Comparison of ENCODE assay signal across 8 cellular contexts in genomic region chr3:52455283-52456168, GRCh38. TPM values are rescaled to one million over a fixed set of nuclear protein-coding genes. Genes with fewer than 3 reads are reported as not detected.
DNase-seq lines count a peak whose midpoint lies in the region; ATAC-seq and TF ChIP-seq lines count a peak whose summit lies in the region.

Gene NISCH, plus strand, starts transcription at chr3:52455604. Its CDS starts 38 bp downstream, at chr3:52455642.

- H3K27me3 Mint-ChIP-seq in activated CD8-positive, alpha-beta T cell treated with anti-CD3 and anti-CD28 coated beads, Interleukin-2, amount 10 ng/mL, durations not matched to agents 7 days and 5 days (ENCODE audit: low read depth) = no peaks in the 10 kb centered on the region

- H3K4me1 Mint-ChIP-seq in activated CD8-positive, alpha-beta T cell treated with anti-CD3 and anti-CD28 coated beads, Interleukin-2, amount 10 ng/mL, durations not matched to agents 7 days and 5 days (ENCODE audit: low read depth) = peaks cover 44% of the 10 kb centered on the region

- peaks cover 26% of the 10 kb centered on the region for H3K36me3 Mint-ChIP-seq in activated CD8-positive, alpha-beta T cell treated with anti-CD3 and anti-CD28 coated beads, Interleukin-2, amount 10 ng/mL, durations not matched to agents 7 days and 5 days (ENCODE audit: low read depth)

- peak within 1 kb of the TSS; percentile 95 for H3K27ac Mint-ChIP-seq in activated CD8-positive, alpha-beta T cell treated with anti-CD3 and anti-CD28 coated beads, Interleukin-2, amount 10 ng/mL, durations not matched to agents 7 days and 5 days

- in situ Hi-C loops in GM18951 (cut with MboI; ENCODE audit: low sequenced_read_pairs, unreplicated experiment) = no loop called here

- peak; percentile 78 for ATAC-seq in HG03175 (IDR thresholded peaks at IDR 0.05; ENCODE audit: unreplicated experiment)
- ATAC-seq in activated CD8-positive, alpha-beta T cell treated with anti-CD3 and anti-CD28 coated beads, Interleukin-2, amount 10 ng/mL, durations not matched to agents 7 days and 5 days = peak; percentile 93

- peak; percentile 84 to 89 for DNase-seq in AML-193 (lab: John Stamatoyannopoulos, UW)
- peak; percentile 39 for DNase-seq in NCI-H82 treated with DMSO at 0.1 percent for 48 hours (lab: John Stamatoyannopoulos, UW; ENCODE audit: unreplicated experiment)
- peak; percentile 95 for DNase-seq in activated CD8-positive, alpha-beta T cell treated with anti-CD3 and anti-CD28 coated beads, Interleukin-2, amount 10 ng/mL, durations not matched to agents 7 days and 5 days
- peak; percentile 95 for DNase-seq in effector CD4-positive, alpha-beta T cell
- DNase-seq in medulla oblongata (ENCODE audit: extremely low spot score) = peak; percentile 84
- DNase-seq in stimulated activated CD8-positive, alpha-beta memory T cell treated with anti-CD3 and anti-CD28 coated beads, Interleukin-12 subunit alpha, Interleukin-12 subunit beta, amount 100 ng/mL, for 1 hour (ENCODE audit: low read depth) = peak; percentile 92

- H3K4me3 Mint-ChIP-seq in activated CD8-positive, alpha-beta T cell treated with anti-CD3 and anti-CD28 coated beads, Interleukin-2, amount 10 ng/mL, durations not matched to agents 7 days and 5 days = peak within 1 kb of the TSS; percentile 91

- CTCF ChIA-PET in activated CD8-positive, alpha-beta T cell treated with anti-CD3 and anti-CD28 coated beads, Interleukin-2, amount 10 ng/mL, durations not matched to agents 7 days and 5 days (lab: Charles Lee) = interaction anchor here (1.4 to 2.7 kb wide), 2 partner anchors 9 to 116 kb away, joined by 3 to 14 read pairs; partner anchors contain the start of gene SEMA3G

- H3K9me3 Mint-ChIP-seq in activated CD8-positive, alpha-beta T cell treated with anti-CD3 and anti-CD28 coated beads, Interleukin-2, amount 10 ng/mL, durations not matched to agents 7 days and 5 days (ENCODE audit: insufficient read depth) = no peaks in the 10 kb centered on the region

- POLR2A ChIA-PET in activated CD8-positive, alpha-beta T cell treated with anti-CD3 and anti-CD28 coated beads, Interleukin-2, amount 10 ng/mL, durations not matched to agents 7 days and 5 days (lab: Charles Lee) = interaction anchor here (0.6 kb wide), 1 partner anchor 9 kb away, joined by 3 read pairs; no protein-coding TSS in a partner anchor

- TF ChIP-seq POLR2A in GM18951 (IDR thresholded peaks at IDR 0.05; ENCODE audit: extremely low read depth, insufficient read depth, insufficient read length) = peak; percentile 91

RNA-seq across cellular contexts. Expression of gene NISCH, which starts in this region (rescaled TPM):
- 10 to 100 TPM; 77.2 to 82.6 TPM for total RNA-seq in activated CD8-positive, alpha-beta T cell treated with anti-CD3 and anti-CD28 coated beads, Interleukin-2, amount 10 ng/mL, durations not matched to agents 7 days and 5 days

Comparison
In these comparisons a context has a peak if more than half of its experiments do, and no peak if none do; other contexts are left out.
1. Peak in every context shown above with its lines: DNase-seq and ATAC-seq.
2. DNase-seq: peak in every context shown above with its lines; median percentile 95 in activated CD8-positive, alpha-beta T cell treated with anti-CD3 and anti-CD28 coated beads, Interleukin-2, amount 10 ng/mL, durations not matched to agents 7 days and 5 days; 95 in effector CD4-positive, alpha-beta T cell; 92 in stimulated activated CD8-positive, alpha-beta memory T cell treated with anti-CD3 and anti-CD28 coated beads, Interleukin-12 subunit alpha, Interleukin-12 subunit beta, amount 100 ng/mL, for 1 hour; 86 in AML-193; 84 in medulla oblongata; 39 in NCI-H82 treated with DMSO at 0.1 percent for 48 hours.